Comparison of ENCODE assay signal across 8 cellular contexts in the genomic region with DNA sequence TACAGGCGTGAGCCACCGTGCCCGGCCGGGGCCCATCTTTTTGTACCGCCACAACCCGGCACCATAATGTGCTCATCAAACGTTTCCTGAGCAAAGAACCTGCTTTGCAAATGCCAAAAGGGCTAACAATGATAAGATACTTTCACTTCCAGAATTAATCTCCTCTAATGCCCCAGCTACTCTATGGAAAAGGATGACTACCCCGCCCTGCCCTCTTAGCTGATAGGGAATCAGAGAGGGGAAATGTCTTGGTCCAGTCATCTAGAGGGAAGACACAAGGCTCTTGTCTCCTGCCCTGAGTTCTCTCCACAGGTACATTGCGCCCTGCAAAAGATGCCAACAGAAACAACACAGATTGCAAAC. TPM values are rescaled to one million over a fixed set of nuclear protein-coding genes. Genes with fewer than 3 reads are reported as not detected.
DNase-seq lines count a peak whose midpoint lies in the region; ATAC-seq and TF ChIP-seq lines count a peak whose summit lies in the region.

No MANE protein-coding gene starts in this region.

- no peaks in the 10 kb centered on the region for H3K36me3 Mint-ChIP-seq in natural killer cell treated with Interleukin-12 subunit alpha and Interleukin-12 subunit beta and Interleukin-15 and Interleukin-18, amount 100 ng/mL, for 72 hours

- H4K20me1 ChIP-seq in IMR-90 (ENCODE audit: insufficient read depth, low read length): no peaks in the 10 kb centered on the region

- POLR2A ChIA-PET in IMR-90 (lab: Charles Lee; ENCODE audit: unreplicated experiment): no interaction called here

- TF ChIP-seq POLR2A in IMR-90 (IDR thresholded peaks at IDR 0.05; ENCODE audit: low read depth, low read length): no peak

- no peaks in the 10 kb centered on the region for H3K9me3 Mint-ChIP-seq in natural killer cell treated with Interleukin-12 subunit alpha and Interleukin-12 subunit beta and Interleukin-15 and Interleukin-18, amount 100 ng/mL, for 72 hours

- ATAC-seq in IMR-90 (ENCODE audit: low read depth): no peak; the same call in 1 of the 2 replicates
- ATAC-seq in natural killer cell treated with Interleukin-12 subunit alpha and Interleukin-12 subunit beta and Interleukin-15 and Interleukin-18, amount 100 ng/mL, for 72 hours: peak in 1 of 2 donors; percentile 0

- no peak overlapping the region for H2BK15ac ChIP-seq in IMR-90 (ENCODE audit: low read depth, low read length)

- H3K4me3 Mint-ChIP-seq in natural killer cell treated with Interleukin-12 subunit alpha and Interleukin-12 subunit beta and Interleukin-15 and Interleukin-18, amount 100 ng/mL, for 72 hours: peak overlapping the region; percentile 92

- H3K36me3 ChIP-seq in IMR-90 (ENCODE audit: control insufficient read depth, insufficient read depth, low read length): no peaks in the 10 kb centered on the region

- peaks cover 23 to 27% of the 10 kb centered on the region in 2 donors for H3K4me1 Mint-ChIP-seq in natural killer cell treated with Interleukin-12 subunit alpha and Interleukin-12 subunit beta and Interleukin-15 and Interleukin-18, amount 100 ng/mL, for 72 hours (ENCODE audit: low read depth in 2 of 2)

- H3K27ac Mint-ChIP-seq in natural killer cell treated with Interleukin-12 subunit alpha and Interleukin-12 subunit beta and Interleukin-15 and Interleukin-18, amount 100 ng/mL, for 72 hours: peak overlapping the region; percentile 63 to 83

- in situ Hi-C loops in IMR-90 (cut with MboI; ENCODE audit: low sequenced_read_pairs): no loop called here

- 100% methylated on average over 4 of the region's 9 CpGs; no CpG with 5 or more reads in 1 of the 2 experiments for WGBS in IMR-90 (ENCODE audit: extremely low coverage in 2 of 2, insufficient read length in 1 of 2), 2 experiments

- DNase-seq in IMR-90: no peak
- DNase-seq in caudate nucleus (lab: John Stamatoyannopoulos, UW): peak in 2 of 61 donors; percentile 29 to 42
- DNase-seq in natural killer cell treated with Interleukin-12 subunit alpha and Interleukin-12 subunit beta and Interleukin-15 and Interleukin-18, amount 100 ng/mL, for 72 hours (ENCODE audit: low spot score): no peak
- no peak for DNase-seq in stimulated activated naive CD4-positive, alpha-beta T cell (lab: John Stamatoyannopoulos, UW)
- no peak for DNase-seq in cerebellar cortex (ENCODE audit: low spot score)
- no peak for DNase-seq in NCI-H446 treated with DMSO at 0.1 percent for 48 hours (lab: John Stamatoyannopoulos, UW)
- DNase-seq in COLO829 (ENCODE audit: low spot score): no peak

- TF ChIP-seq CTCF in C4-2B (conservative IDR thresholded peaks at IDR 0.05) (no peak), IMR-90 (conservative IDR thresholded peaks at IDR 0.05; ENCODE audit: low read depth, low read length) (no peak)

- H3K9me1 ChIP-seq in IMR-90 (ENCODE audit: insufficient read depth, low read length): peaks cover 14% of the 10 kb centered on the region

- H2BK5ac ChIP-seq in IMR-90 (ENCODE audit: low read depth, low read length, poor library complexity, severe bottlenecking): peak overlapping the region; percentile 60

- no peak overlapping the region for H2BK20ac ChIP-seq in IMR-90 (ENCODE audit: low read depth, low read length)

- peak overlapping the region; percentile 20 for H2BK120ac ChIP-seq in IMR-90 (ENCODE audit: low read depth, low read length)

- H3K79me1 ChIP-seq in IMR-90 (ENCODE audit: low read depth in 1 of 2, low read length in 2 of 2): peaks cover 0 to 19% of the 10 kb centered on the region in 2 experiments; a peak in 2 of 4 replicates

- H3K9me3 ChIP-seq in IMR-90 (ENCODE audit: control insufficient read depth, insufficient read depth, low read length): no peaks in the 10 kb centered on the region

- dilution Hi-C loops in IMR-90 (cut with HindIII; ENCODE audit: low sequenced_read_pairs, unreplicated experiment): no loop called here

- 0 out of 2 replicates have a peak, but pooled peaks cover 2% of the 10 kb centered on the region for H3K4me1 ChIP-seq in IMR-90 (ENCODE audit: control insufficient read depth, insufficient read depth, low read length)

- intact Hi-C loops in IMR-90 (cut with micrococcal nuclease): no loop called here

- H3K56ac ChIP-seq in IMR-90 (ENCODE audit: extremely low read depth, insufficient read depth, low read length): peak overlapping the region; percentile 12; the same call in 1 of the 2 replicates

- peak overlapping the region; percentile 8; the same call in 1 of the 2 replicates for H4K91ac ChIP-seq in IMR-90 (ENCODE audit: insufficient read depth, low read depth, low read length)

- peak overlapping the region; percentile 11 for H2AK5ac ChIP-seq in IMR-90 (ENCODE audit: low read depth, low read length)

- peak overlapping the region; percentile 33; the same call in 1 of the 2 replicates for H3K18ac ChIP-seq in IMR-90 (ENCODE audit: low read depth, low read length)

- H3K23ac ChIP-seq in IMR-90 (ENCODE audit: low read depth, low read length): peak overlapping the region; percentile 63

- H3K4ac ChIP-seq in IMR-90 (ENCODE audit: low read depth, low read length): peak overlapping the region; percentile 53

- TF ChIP-seq RAD21 in IMR-90 (IDR thresholded peaks at IDR 0.05; ENCODE audit: low read length): no peak

- H3K27me3 ChIP-seq in IMR-90 (ENCODE audit: control insufficient read depth, insufficient read depth, low read length): no peaks in the 10 kb centered on the region

- CTCF ChIA-PET in IMR-90 (lab: Yijun Ruan, JAX): no interaction called here

- peak overlapping the region; percentile 70 for H3K9ac ChIP-seq in IMR-90 (ENCODE audit: low read depth, low read length)

- H2AK9ac ChIP-seq in IMR-90 (replicated peaks; ENCODE audit: low read depth, low read length, poor library complexity): peak overlapping the region; percentile 13

- no peaks in the 10 kb centered on the region for H3K27me3 Mint-ChIP-seq in natural killer cell treated with Interleukin-12 subunit alpha and Interleukin-12 subunit beta and Interleukin-15 and Interleukin-18, amount 100 ng/mL, for 72 hours

- H2AFZ ChIP-seq in IMR-90 (replicated peaks; ENCODE audit: low read length, poor library complexity): peak overlapping the region; percentile 98

- peak overlapping the region; percentile 85 for H3K4me3 ChIP-seq in IMR-90 (ENCODE audit: insufficient read depth, low read depth, low read length)

- BruUV-seq in IMR-90 (replicated peaks; lab: Mats Ljungman, UMichigan): no TSS peak

- H4K5ac ChIP-seq in IMR-90 (ENCODE audit: low read depth, low read length): peak overlapping the region; percentile 21

- H3K27ac ChIP-seq in C4-2B (peak overlapping the region; percentile 70), IMR-90 (ENCODE audit: insufficient read depth, low read length) (peak overlapping the region; percentile 64), caudate nucleus (ENCODE audit: low read depth, low read length) (peak overlapping the region; percentile 40)

- H3K4me2 ChIP-seq in IMR-90 (ENCODE audit: low read depth, low read length): peak overlapping the region; percentile 96

- peak overlapping the region; percentile 65 for H3K14ac ChIP-seq in IMR-90 (replicated peaks; ENCODE audit: low read depth, low read length)

- peak overlapping the region; percentile 76 to 85 for H4K8ac ChIP-seq in IMR-90 (ENCODE audit: low read depth in 2 of 2, low read length in 2 of 2)

TF ChIP-seq in IMR-90, 13 proteins besides CTCF, POLR2A, EP300 and RAD21:
- TF ChIP-seq FOS (IDR thresholded peaks at IDR 0.05; ENCODE audit: low read depth, low read length) (no peak), CHD1 (IDR thresholded peaks at IDR 0.05; ENCODE audit: low read depth, low read length) (no peak), SMC3 (IDR thresholded peaks at IDR 0.05; ENCODE audit: low read depth, low read length) (no peak)

RNA-seq across cellular contexts. Expression of gene TTLL1, which starts 0.6 kb away (rescaled TPM):
- total RNA-seq in IMR-90 (2012; rRNA removed): 9.7 and 10.8 TPM in 2 replicates
- polyA plus RNA-seq in IMR-90 (2012; rRNA removed): 12.7 and 13.2 TPM in 2 replicates
- 10.6 and 14.0 TPM in 2 replicates for polyA plus RNA-seq in IMR-90 (2012; cell fraction: cytosol; rRNA removed)
- 5.5 and 9.0 TPM in 2 replicates for polyA plus RNA-seq in IMR-90 (2012; cell fraction: nucleus; rRNA removed; ENCODE audit: low replicate concordance)
- total RNA-seq in natural killer cell treated with Interleukin-12 subunit alpha and Interleukin-12 subunit beta and Interleukin-15 and Interleukin-18, amount 100 ng/mL, for 72 hours: 1 to 10 TPM in 1 of 2 donors, under 1 TPM in 1; 0.95 to 2.6 TPM

RNA-seq across cellular contexts. Expression of gene BIK, which starts 22.0 kb away (rescaled TPM):
- total RNA-seq in IMR-90 (2012; rRNA removed): 0.18 and 0.28 TPM in 2 replicates
- 0.19 TPM in 1 of 2 replicates, not detected in the other for polyA plus RNA-seq in IMR-90 (2012; rRNA removed)
- 0.21 and 0.22 TPM in 2 replicates for polyA plus RNA-seq in IMR-90 (2012; cell fraction: cytosol; rRNA removed)
- 0.14 TPM in 1 of 2 replicates, not detected in the other for polyA plus RNA-seq in IMR-90 (2012; cell fraction: nucleus; rRNA removed; ENCODE audit: low replicate concordance)
- not detected for total RNA-seq in natural killer cell treated with Interleukin-12 subunit alpha and Interleukin-12 subunit beta and Interleukin-15 and Interleukin-18, amount 100 ng/mL, for 72 hours

RNA-seq across cellular contexts. Expression of gene MCAT, which starts 54.6 kb away (rescaled TPM):
- 7.3 and 8.3 TPM in 2 replicates for total RNA-seq in IMR-90 (2012; rRNA removed)
- polyA plus RNA-seq in IMR-90 (2012; rRNA removed): 19.7 and 21.2 TPM in 2 replicates
- polyA plus RNA-seq in IMR-90 (2012; cell fraction: cytosol; rRNA removed): 25.4 and 27.1 TPM in 2 replicates
- polyA plus RNA-seq in IMR-90 (2012; cell fraction: nucleus; rRNA removed; ENCODE audit: low replicate concordance): 11.1 and 16.6 TPM in 2 replicates
- total RNA-seq in natural killer cell treated with Interleukin-12 subunit alpha and Interleukin-12 subunit beta and Interleukin-15 and Interleukin-18, amount 100 ng/mL, for 72 hours: 10 to 100 TPM; 11.6 to 23.9 TPM
